In the genomic region with DNA sequence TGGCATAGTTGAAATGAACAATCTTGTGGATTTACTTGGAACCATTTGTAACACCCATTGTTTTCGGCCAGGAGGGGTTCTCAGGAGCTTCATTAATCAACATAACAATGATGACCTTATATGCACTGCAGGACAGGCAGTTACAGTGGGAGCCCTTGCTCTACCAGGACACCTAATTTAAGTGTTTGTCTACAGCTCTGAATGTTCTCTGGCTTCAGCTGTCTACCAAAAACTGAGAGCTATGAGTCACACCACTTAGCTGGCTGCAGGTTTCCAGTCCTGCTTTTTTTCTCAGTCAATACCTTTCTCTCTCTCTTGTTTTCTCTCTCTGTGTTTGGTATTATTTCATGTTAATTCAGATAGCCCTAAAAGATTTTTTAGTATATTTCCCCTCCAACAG, we compare ENCODE assay signal across 7 cellular contexts.
DNase-seq lines count a peak whose midpoint lies in the region; ATAC-seq and TF ChIP-seq lines count a peak whose summit lies in the region.

No MANE protein-coding gene starts in this region.

- intact Hi-C loops in esophagus muscularis mucosa (cut with DNase I) = no loop called here

- no peak overlapping the region for H3K4me3 ChIP-seq in esophagus muscularis mucosa
- no peak overlapping the region for H3K4me3 ChIP-seq in CD8-positive, alpha-beta memory T cell (ENCODE audit: low read length)

- H3K27ac ChIP-seq in esophagus muscularis mucosa (replicated peaks in 1 of 4) = peak overlapping the region; percentile 80 to 91 (median 86)
- H3K27ac ChIP-seq in CD8-positive, alpha-beta memory T cell (ENCODE audit: low read depth, low read length) = no peak overlapping the region

- no peaks in the 10 kb centered on the region for H3K9me3 ChIP-seq in esophagus muscularis mucosa
- H3K9me3 ChIP-seq in CD8-positive, alpha-beta memory T cell (ENCODE audit: low read length) = no peaks in the 10 kb centered on the region

- peaks cover 0 to 2% (median 0%) of the 10 kb centered on the region in 3 donors for H3K36me3 Mint-ChIP-seq in CD8-positive, alpha-beta memory T cell

- POLR2A ChIA-PET in CD8-positive, alpha-beta memory T cell (lab: Charles Lee) = no interaction called here

- H3K4me1 Mint-ChIP-seq in CD8-positive, alpha-beta memory T cell = peaks cover 3 to 7% (median 7%) of the 10 kb centered on the region in 3 donors

- no peaks in the 10 kb centered on the region for H3K9me3 Mint-ChIP-seq in CD8-positive, alpha-beta memory T cell

- ATAC-seq in GM21390 (IDR thresholded peaks at IDR 0.05; ENCODE audit: unreplicated experiment) = peak; percentile 91
- peak; percentile 78 for ATAC-seq in HG03521 (IDR thresholded peaks at IDR 0.05; ENCODE audit: unreplicated experiment)
- ATAC-seq in stimulated activated naive CD8-positive, alpha-beta T cell treated with anti-CD3 and anti-CD28 coated beads, Interleukin-15, Interleukin-2, amounts not matched to agents 100 U/mL and 50 U/mL, for 24 hours = peak; percentile 45
- no peak for ATAC-seq in GM18909 (IDR thresholded peaks at IDR 0.05; ENCODE audit: poor library complexity, unreplicated experiment)

- no peak for TF ChIP-seq EP300 in esophagus muscularis mucosa (IDR thresholded peaks at IDR 0.05)

- TF ChIP-seq CTCF in esophagus muscularis mucosa (IDR thresholded peaks at IDR 0.05) = no peak

- H3K36me3 ChIP-seq in esophagus muscularis mucosa = no peaks in the 10 kb centered on the region
- no peaks in the 10 kb centered on the region for H3K36me3 ChIP-seq in CD8-positive, alpha-beta memory T cell (ENCODE audit: insufficient read depth, low read length)

- H3K27ac Mint-ChIP-seq in CD8-positive, alpha-beta memory T cell = no peak overlapping the region

- H3K27me3 ChIP-seq in esophagus muscularis mucosa = no peaks in the 10 kb centered on the region
- peaks cover 4% of the 10 kb centered on the region for H3K27me3 ChIP-seq in CD8-positive, alpha-beta memory T cell (ENCODE audit: insufficient read depth, low read length, poor library complexity, severe bottlenecking)

- no peak overlapping the region for H3K4me3 Mint-ChIP-seq in CD8-positive, alpha-beta memory T cell

- CTCF ChIA-PET in CD8-positive, alpha-beta memory T cell (lab: Charles Lee) = interaction anchor here (1.0 kb wide), 2 partner anchors 10 to 243 kb away, joined by 3 to 4 read pairs; no protein-coding TSS in a partner anchor

- no peak for TF ChIP-seq POLR2A in esophagus muscularis mucosa (IDR thresholded peaks at IDR 0.05; ENCODE audit: low read depth)

- H3K4me1 ChIP-seq in esophagus muscularis mucosa = peaks cover 28 to 72% (median 64%) of the 10 kb centered on the region in 4 donors
- no peaks in the 10 kb centered on the region for H3K4me1 ChIP-seq in CD8-positive, alpha-beta memory T cell (ENCODE audit: insufficient read depth, low read length)

- DNase-seq in esophagus muscularis mucosa (ENCODE audit: extremely low spot score) = no peak
- no peak for DNase-seq in stimulated activated naive CD8-positive, alpha-beta T cell treated with anti-CD3 and anti-CD28 coated beads, Interleukin-15, Interleukin-2, amounts not matched to agents 100 U/mL and 50 U/mL, for 24 hours
- DNase-seq in CD8-positive, alpha-beta memory T cell = no peak
- DNase-seq in foreskin melanocyte = no peak

- 50% methylated on average over 1 of the region's 1 CpG for WGBS in esophagus muscularis mucosa

- H3K27me3 Mint-ChIP-seq in CD8-positive, alpha-beta memory T cell = peaks cover 5 to 15% of the 10 kb centered on the region in 2 donors
